Comparison of ENCODE assay signal across 8 cellular contexts in genomic region chr2:39227628-39228412, GRCh38. TPM values are rescaled to one million over a fixed set of nuclear protein-coding genes. Genes with fewer than 3 reads are reported as not detected.
A peak's percentile ranks its signal among the peaks of the same experiment; 100 is the strongest.
DNase-seq lines count a peak whose midpoint lies in the region; ATAC-seq and TF ChIP-seq lines count a peak whose summit lies in the region.

No MANE protein-coding gene starts in this region.

- no peaks in the 10 kb centered on the region for H3K4me1 ChIP-seq in right lobe of liver

- no peak overlapping the region for H3K27ac ChIP-seq in right lobe of liver

- peak; percentile 76 to 95 (median 90) for TF ChIP-seq CTCF in right lobe of liver (IDR thresholded peaks at IDR 0.05)

- intact Hi-C loops in right lobe of liver (cut with DNase I): loop anchor here (5.0 to 10.0 kb wide), 3 partner anchors 111 to 173 kb away; no protein-coding TSS in a partner anchor

- H3K36me3 ChIP-seq in right lobe of liver: no peaks in the 10 kb centered on the region

- no peak overlapping the region for H3K4me3 ChIP-seq in right lobe of liver

- TF ChIP-seq POLR2A in right lobe of liver (IDR thresholded peaks at IDR 0.05): no peak

- H3K27me3 ChIP-seq in right lobe of liver: no peaks in the 10 kb centered on the region

- H3K9me3 ChIP-seq in right lobe of liver: no peaks in the 10 kb centered on the region

- peak; percentile 85 for DNase-seq in AG20443 (ENCODE audit: low spot score)
- DNase-seq in NCI-H510A treated with DMSO at 0.1 percent for 48 hours (lab: John Stamatoyannopoulos, UW): peak; percentile 57
- DNase-seq in activated CD4-positive, alpha-beta T cell treated with anti-CD3 and anti-CD28 coated beads, Interleukin-2, amount 50 U/mL, for 4 hours: peak; percentile 80 to 81
- DNase-seq in dermis microvascular lymphatic vessel endothelial cell (ENCODE audit: low read depth in 2 of 2): peak; percentile 26 to 77
- DNase-seq in right lobe of liver: peak; percentile 77 to 83 (median 82)
- peak; percentile 60 to 77 (median 63) for DNase-seq in stimulated activated CD4-positive, alpha-beta T cell treated with anti-CD3 and anti-CD28 coated beads, TNF-alpha, amount 100 ng/mL, for 24 hours (ENCODE audit: low read depth in 3 of 3)

- peak; percentile 84 for ATAC-seq in GM18909 (IDR thresholded peaks at IDR 0.05; ENCODE audit: poor library complexity, unreplicated experiment)
- peak; percentile 86 for ATAC-seq in HG03354 (IDR thresholded peaks at IDR 0.05; ENCODE audit: poor library complexity, severe bottlenecking, unreplicated experiment)
- ATAC-seq in right lobe of liver: peak; percentile 95 to 97 (median 96)

- 20% methylated on average over 9 of the region's 9 CpGs for whole genome bisulfite sequencing in right lobe of liver (ENCODE audit: insufficient coverage, low coverage, low lambda C conversion rate, missing lambda C conversion rate)

RNA-seq across cellular contexts. Expression of gene CDKL4, which starts 15.9 kb away (rescaled TPM):
- total RNA-seq in dermis microvascular lymphatic vessel endothelial cell (0.25 and 0.64 TPM in 2 replicates), right lobe of liver (under 1 TPM in 3 of 6 experiments, not detected in 3; 0.18 to 0.27 (median 0.25) TPM)
